Comparison of ENCODE assay signal across 9 cellular contexts in the genomic region with DNA sequence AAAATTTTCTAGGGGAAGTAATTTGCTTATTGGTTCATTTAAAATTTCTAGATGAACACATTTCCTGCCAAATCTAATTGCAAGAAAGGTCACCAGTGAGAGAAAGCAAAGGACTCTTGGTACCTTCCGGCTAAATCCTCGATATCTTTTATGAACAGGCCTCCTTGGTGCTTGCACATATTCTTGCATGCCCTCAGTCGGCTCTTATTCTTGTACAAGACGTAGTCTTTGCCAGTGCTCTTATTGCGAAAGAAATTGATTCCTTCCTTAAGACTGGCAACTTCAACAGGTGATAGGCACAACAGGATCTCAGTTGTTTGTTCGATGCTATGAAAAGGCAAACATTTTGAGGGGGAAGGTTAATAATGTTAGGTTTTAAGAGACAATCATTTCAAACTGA.
DNase-seq lines count a peak whose midpoint lies in the region; ATAC-seq and TF ChIP-seq lines count a peak whose summit lies in the region.
"Had no signal": no experiment of that assay in that cellular context is flagged by ENCODE, and none has a peak within 500 bp of the region (broad histone marks: within the 10 kb centered on the region; RNA-seq: fewer than 3 reads in every experiment).

No MANE protein-coding gene starts in this region.

- H3K27me3 ChIP-seq in left lung: no peaks in the 10 kb centered on the region
- no peaks in the 10 kb centered on the region for H3K27me3 ChIP-seq in upper lobe of right lung

- H3K4me1 ChIP-seq in left lung (peaks cover 19 to 44% of the 10 kb centered on the region in 2 donors), upper lobe of right lung (peaks cover 18% of the 10 kb centered on the region)

- TF ChIP-seq CTCF in left lung (IDR thresholded peaks at IDR 0.05) (no peak), upper lobe of right lung (IDR thresholded peaks at IDR 0.05) (no peak)

- H3K27ac ChIP-seq in left lung (peak overlapping the region; percentile 89 to 97), upper lobe of right lung (peak overlapping the region; percentile 94)
- H3K27ac ChIP-seq: C4-2B had no signal

- CTCF ChIA-PET in activated naive CD4-positive, alpha-beta T cell treated with anti-CD3 and anti-CD28 coated beads, Interleukin-2, amount 10 ng/mL, durations not matched to agents 7 days and 5 days (lab: Charles Lee): interaction anchor here (0.6 to 2.6 kb wide), 9 partner anchors 28 to 352 kb away, joined by 3 to 25 read pairs (median 4); a partner anchor contains a TSS

- peak overlapping the region; percentile 87 for H3K4me3 Mint-ChIP-seq in activated naive CD4-positive, alpha-beta T cell treated with anti-CD3 and anti-CD28 coated beads, Interleukin-2, amount 10 ng/mL, durations not matched to agents 7 days and 5 days
- peak overlapping the region; percentile 95 for H3K4me3 Mint-ChIP-seq in activated naive CD8-positive, alpha-beta T cell treated with anti-CD3 and anti-CD28 coated beads, Interleukin-2, amount 10 ng/mL, durations not matched to agents 7 days and 5 days

- intact Hi-C loops in left lung (cut with DNase I): no loop called here
- intact Hi-C loops in upper lobe of right lung (cut with DNase I): no loop called here

- H3K36me3 ChIP-seq in left lung: peaks cover 0 to 4% of the 10 kb centered on the region in 2 donors
- H3K36me3 ChIP-seq in upper lobe of right lung: no peaks in the 10 kb centered on the region

- ATAC-seq in activated naive CD8-positive, alpha-beta T cell treated with anti-CD3 and anti-CD28 coated beads, Interleukin-2, amount 10 ng/mL, durations not matched to agents 7 days and 5 days (ENCODE audit: low read depth): no peak
- ATAC-seq in left lung: peak; percentile 35
- peak; percentile 53 for ATAC-seq in upper lobe of right lung
- no peak for ATAC-seq in HG02610 (IDR thresholded peaks at IDR 0.05; ENCODE audit: unreplicated experiment)

- in situ Hi-C loops in ACHN (cut with HindIII; ENCODE audit: low pct_ligation_motif_present, low pct_unique_long_range_greater_than_20kb, low sequenced_read_pairs): no loop called here

- H3K27me3 Mint-ChIP-seq in activated naive CD4-positive, alpha-beta T cell treated with anti-CD3 and anti-CD28 coated beads, Interleukin-2, amount 10 ng/mL, durations not matched to agents 7 days and 5 days: no peaks in the 10 kb centered on the region
- no peaks in the 10 kb centered on the region for H3K27me3 Mint-ChIP-seq in activated naive CD8-positive, alpha-beta T cell treated with anti-CD3 and anti-CD28 coated beads, Interleukin-2, amount 10 ng/mL, durations not matched to agents 7 days and 5 days

- peak overlapping the region; percentile 97 for H3K27ac Mint-ChIP-seq in activated naive CD4-positive, alpha-beta T cell treated with anti-CD3 and anti-CD28 coated beads, Interleukin-2, amount 10 ng/mL, durations not matched to agents 7 days and 5 days
- H3K27ac Mint-ChIP-seq in activated naive CD8-positive, alpha-beta T cell treated with anti-CD3 and anti-CD28 coated beads, Interleukin-2, amount 10 ng/mL, durations not matched to agents 7 days and 5 days: peak overlapping the region; percentile 93

- peaks cover 34% of the 10 kb centered on the region for H3K4me1 Mint-ChIP-seq in activated naive CD4-positive, alpha-beta T cell treated with anti-CD3 and anti-CD28 coated beads, Interleukin-2, amount 10 ng/mL, durations not matched to agents 7 days and 5 days
- H3K4me1 Mint-ChIP-seq in activated naive CD8-positive, alpha-beta T cell treated with anti-CD3 and anti-CD28 coated beads, Interleukin-2, amount 10 ng/mL, durations not matched to agents 7 days and 5 days: peaks cover 24% of the 10 kb centered on the region

- H3K36me3 Mint-ChIP-seq in activated naive CD4-positive, alpha-beta T cell treated with anti-CD3 and anti-CD28 coated beads, Interleukin-2, amount 10 ng/mL, durations not matched to agents 7 days and 5 days: peaks cover 43% of the 10 kb centered on the region
- peaks cover 38% of the 10 kb centered on the region for H3K36me3 Mint-ChIP-seq in activated naive CD8-positive, alpha-beta T cell treated with anti-CD3 and anti-CD28 coated beads, Interleukin-2, amount 10 ng/mL, durations not matched to agents 7 days and 5 days

- H3K9me3 ChIP-seq in left lung: peaks cover 0 to 9% of the 10 kb centered on the region in 2 donors
- H3K9me3 ChIP-seq in upper lobe of right lung: no peaks in the 10 kb centered on the region

- peak overlapping the region; percentile 11 to 48 for H3K4me3 ChIP-seq in left lung
- peak overlapping the region; percentile 59 for H3K4me3 ChIP-seq in upper lobe of right lung

- POLR2A ChIA-PET in activated naive CD8-positive, alpha-beta T cell treated with anti-CD3 and anti-CD28 coated beads, Interleukin-2, amount 10 ng/mL, durations not matched to agents 7 days and 5 days (lab: Charles Lee): interaction anchor here (0.6 to 2.9 kb wide), 8 partner anchors 9 to 885 kb away, joined by 3 to 16 read pairs (median 3); no protein-coding TSS in a partner anchor

- peak; percentile 25 for DNase-seq in activated naive CD4-positive, alpha-beta T cell treated with anti-CD3 and anti-CD28 coated beads, Interleukin-2, amount 10 ng/mL, durations not matched to agents 7 days and 5 days
- no peak for DNase-seq in activated naive CD4-positive, alpha-beta T cell (lab: John Stamatoyannopoulos, UW)
- no peak for DNase-seq in activated naive CD8-positive, alpha-beta T cell treated with anti-CD3 and anti-CD28 coated beads, Interleukin-2, amount 10 ng/mL, durations not matched to agents 7 days and 5 days
- no peak for DNase-seq in left lung
- no peak for DNase-seq in upper lobe of right lung
- no peak for DNase-seq in ACHN
- DNase-seq in middle frontal gyrus (ENCODE audit: extremely low spot score, low spot score): no peak

- peaks cover 10% of the 10 kb centered on the region for H3K9me3 Mint-ChIP-seq in activated naive CD4-positive, alpha-beta T cell treated with anti-CD3 and anti-CD28 coated beads, Interleukin-2, amount 10 ng/mL, durations not matched to agents 7 days and 5 days
- H3K9me3 Mint-ChIP-seq in activated naive CD8-positive, alpha-beta T cell treated with anti-CD3 and anti-CD28 coated beads, Interleukin-2, amount 10 ng/mL, durations not matched to agents 7 days and 5 days: peaks cover 8% of the 10 kb centered on the region

Comparison
In these comparisons a context has a peak if more than half of its experiments do, and no peak if none do; other contexts are left out.
1. ATAC-seq: peak in left lung (single experiment) and upper lobe of right lung (single experiment); none in activated naive CD8-positive, alpha-beta T cell treated with anti-CD3 and anti-CD28 coated beads, Interleukin-2, amount 10 ng/mL, durations not matched to agents 7 days and 5 days (single experiment) and HG02610 (single experiment).